1 cellular context compared by ENCODE assay signal in genomic region chr9:126916909-126917308, GRCh38.
TF ChIP-seq lines count a peak whose summit lies in the region.

No MANE protein-coding gene starts in this region.

TF ChIP-seq in K562, 482 proteins besides CTCF, POLR2A, EP300 and RAD21 (continued from another document):
- no peak for TF ChIP-seq ZNF696 (CRISPR knock-in tag; conservative IDR thresholded peaks at IDR 0.05)
